15 cellular contexts compared by ENCODE assay signal in genomic region chr13:28415994-28416411, GRCh38.
DNase-seq lines count a peak whose midpoint lies in the region; ATAC-seq and TF ChIP-seq lines count a peak whose summit lies in the region.
"Had no signal": no experiment of that assay in that cellular context is flagged by ENCODE, and none has a peak within 500 bp of the region (broad histone marks: within the 10 kb centered on the region; RNA-seq: fewer than 3 reads in every experiment).

No MANE protein-coding gene starts in this region.

- no peak overlapping the region for H3K4me3 ChIP-seq in mucosa of descending colon
- H3K4me3 ChIP-seq: HAP-1 had no signal

- DNase-seq in NCI-H2029 (lab: John Stamatoyannopoulos, UW) (peak; percentile 1), NCI-H2029 treated with DMSO at 0.1 percent for 48 hours (lab: John Stamatoyannopoulos, UW) (no peak), HT-29 (ENCODE audit: low spot score) (peak; percentile 53), SKM-1 (lab: John Stamatoyannopoulos, UW; ENCODE audit: unreplicated experiment) (peak; percentile 62), mucosa of descending colon (no peak), activated gamma-delta T cell (lab: John Stamatoyannopoulos, UW) (no peak)
- DNase-seq in stimulated activated CD4-positive, alpha-beta T cell treated with anti-CD3 and anti-CD28 coated beads, Interleukin-4, amount 100 ng/mL, for 1 hour = no peak
- no peak for DNase-seq in activated CD8-positive, alpha-beta memory T cell treated with anti-CD3 and anti-CD28 coated beads for 24 hours
- DNase-seq: activated T-cell treated with anti-CD3 and anti-CD28 coated beads, Interleukin-2, amount 50 U/mL, for 4 hours; anterior cingulate cortex; CD8-positive, alpha-beta memory T cell; NCI-H1436; NCI-H526 had no signal

- no peaks in the 10 kb centered on the region for H3K36me3 ChIP-seq in mucosa of descending colon (ENCODE audit: low read depth)
- H3K36me3 ChIP-seq: HAP-1 had no signal

- intact Hi-C loops in mucosa of descending colon (cut with DNase I, micrococcal nuclease) = no loop called here

- ATAC-seq in mucosa of descending colon = peak; percentile 46
- ATAC-seq: activated T-cell treated with anti-CD3 and anti-CD28 coated beads, Interleukin-2, amount 50 U/mL, for 4 hours; WTC11 had no signal

- TF ChIP-seq CTCF in mucosa of descending colon (IDR thresholded peaks at IDR 0.05) = no peak

- H3K4me1 ChIP-seq in mucosa of descending colon (ENCODE audit: low read depth) = no peaks in the 10 kb centered on the region
- H3K4me1 ChIP-seq: HAP-1 had no signal

- H3K9me3 ChIP-seq in mucosa of descending colon = no peaks in the 10 kb centered on the region
- H3K9me3 ChIP-seq: HAP-1 had no signal

Comparison
In these comparisons a context has a peak if more than half of its experiments do, and no peak if none do; other contexts are left out.
1. DNase-seq: peak in NCI-H2029 (single experiment), HT-29 (single experiment) and SKM-1 (single experiment); none in NCI-H2029 treated with DMSO at 0.1 percent for 48 hours (single experiment), mucosa of descending colon (0 of 3), stimulated activated CD4-positive, alpha-beta T cell treated with anti-CD3 and anti-CD28 coated beads, Interleukin-4, amount 100 ng/mL, for 1 hour (single experiment), activated CD8-positive, alpha-beta memory T cell treated with anti-CD3 and anti-CD28 coated beads for 24 hours (single experiment) and activated gamma-delta T cell (single experiment).